11 cellular contexts compared by ENCODE assay signal in the genomic region with DNA sequence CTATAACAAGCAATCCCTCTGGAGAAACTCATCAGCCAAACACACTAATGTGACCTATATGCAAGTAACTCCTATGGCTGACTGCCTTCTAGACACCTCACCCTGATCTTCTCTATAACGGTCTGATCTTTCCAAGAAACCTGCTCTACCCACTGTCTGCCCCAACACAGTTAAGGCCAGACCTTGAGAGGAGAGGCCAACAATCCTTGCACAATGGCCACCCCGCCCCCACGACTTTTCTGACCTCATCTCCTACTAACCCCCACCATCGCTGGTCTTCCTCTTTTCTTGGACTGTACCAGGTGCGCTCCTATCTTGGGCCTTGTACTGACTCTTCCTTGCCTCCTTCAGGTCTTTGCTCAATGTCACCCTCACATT. TPM values are rescaled to one million over a fixed set of nuclear protein-coding genes. Genes with fewer than 3 reads are reported as not detected.
DNase-seq lines count a peak whose midpoint lies in the region; ATAC-seq and TF ChIP-seq lines count a peak whose summit lies in the region.
"Had no signal": no experiment of that assay in that cellular context is flagged by ENCODE, and none has a peak within 500 bp of the region (broad histone marks: within the 10 kb centered on the region; RNA-seq: fewer than 3 reads in every experiment).

No MANE protein-coding gene starts in this region.

- TF ChIP-seq CTCF in spleen (IDR thresholded peaks at IDR 0.05 in 8 of 11, conservative IDR thresholded peaks at IDR 0.05 in 3 of 11) (no peak), endothelial cell (IDR thresholded peaks at IDR 0.05; ENCODE audit: unreplicated experiment) (no peak)

- peak overlapping the region; percentile 89 for H3K27ac Mint-ChIP-seq in activated CD8-positive, alpha-beta memory T cell treated with anti-CD3 and anti-CD28 coated beads, Interleukin-2, amount 10 ng/mL, durations not matched to agents 7 days and 5 days
- peak overlapping the region; percentile 56 for H3K27ac Mint-ChIP-seq in activated naive CD8-positive, alpha-beta T cell
- H3K27ac Mint-ChIP-seq in endothelial cell (ENCODE audit: unreplicated experiment) = no peak overlapping the region

- peak overlapping the region in 1 of 8 donors; percentile 48 for H3K4me3 ChIP-seq in spleen

- CTCF ChIA-PET in activated CD8-positive, alpha-beta memory T cell treated with anti-CD3 and anti-CD28 coated beads, Interleukin-2, amount 10 ng/mL, durations not matched to agents 7 days and 5 days (lab: Charles Lee) = no interaction called here

- H3K9me3 ChIP-seq in spleen = no peaks in the 10 kb centered on the region

- no peaks in the 10 kb centered on the region for H3K9me3 Mint-ChIP-seq in activated CD8-positive, alpha-beta memory T cell treated with anti-CD3 and anti-CD28 coated beads, Interleukin-2, amount 10 ng/mL, durations not matched to agents 7 days and 5 days (ENCODE audit: low read depth)
- no peaks in the 10 kb centered on the region for H3K9me3 Mint-ChIP-seq in activated naive CD8-positive, alpha-beta T cell (ENCODE audit: low read depth)
- H3K9me3 Mint-ChIP-seq in endothelial cell (ENCODE audit: unreplicated experiment) = no peaks in the 10 kb centered on the region

- no peaks in the 10 kb centered on the region for H3K27me3 Mint-ChIP-seq in activated CD8-positive, alpha-beta memory T cell treated with anti-CD3 and anti-CD28 coated beads, Interleukin-2, amount 10 ng/mL, durations not matched to agents 7 days and 5 days
- no peaks in the 10 kb centered on the region for H3K27me3 Mint-ChIP-seq in activated naive CD8-positive, alpha-beta T cell
- H3K27me3 Mint-ChIP-seq in endothelial cell (ENCODE audit: unreplicated experiment) = no peaks in the 10 kb centered on the region

- peaks cover 6 to 89% (median 42%) of the 10 kb centered on the region in 6 donors for H3K4me1 ChIP-seq in spleen

- intact Hi-C loops in spleen (cut with DNase I; ENCODE audit: low total_unique reads) = no loop called here

- no peaks in the 10 kb centered on the region for H3K27me3 ChIP-seq in spleen (replicated peaks in 1 of 7)

- ATAC-seq in activated CD8-positive, alpha-beta memory T cell treated with anti-CD3 and anti-CD28 coated beads, Interleukin-2, amount 10 ng/mL, durations not matched to agents 7 days and 5 days = no peak

- TF ChIP-seq POLR2A in spleen (IDR thresholded peaks at IDR 0.05) = no peak

- DNase-seq in activated CD8-positive, alpha-beta memory T cell treated with anti-CD3 and anti-CD28 coated beads, Interleukin-2, amount 10 ng/mL, durations not matched to agents 7 days and 5 days = no peak
- DNase-seq in activated CD8-positive, alpha-beta memory T cell treated with anti-CD3 and anti-CD28 coated beads, Interleukin-2, amount 50 U/mL, for 4 hours = no peak
- DNase-seq in NAMALWA (ENCODE audit: low spot score) = peak; percentile 65
- peak; percentile 84 for DNase-seq in spleen
- no peak for DNase-seq in DMS 273 (lab: John Stamatoyannopoulos, UW; ENCODE audit: unreplicated experiment)
- no peak for DNase-seq in mesenteric fat pad (ENCODE audit: low spot score)
- DNase-seq in endothelial cell (ENCODE audit: low spot score) = no peak
- DNase-seq: ACHN, islet precursor cell, KG1 had no signal

- no peaks in the 10 kb centered on the region for H3K36me3 ChIP-seq in spleen

- peak overlapping the region in 7 of 8 donors; percentile 63 to 86 (median 81) for H3K27ac ChIP-seq in spleen

- WGBS in spleen, 5 donors = 40 to 68% (median 53%) methylated on average over 5 of the region's 5 CpGs

- peaks cover 64% of the 10 kb centered on the region for H3K4me1 Mint-ChIP-seq in activated CD8-positive, alpha-beta memory T cell treated with anti-CD3 and anti-CD28 coated beads, Interleukin-2, amount 10 ng/mL, durations not matched to agents 7 days and 5 days
- H3K4me1 Mint-ChIP-seq in activated naive CD8-positive, alpha-beta T cell (ENCODE audit: low read depth) = peaks cover 62% of the 10 kb centered on the region
- peaks cover 34% of the 10 kb centered on the region for H3K4me1 Mint-ChIP-seq in endothelial cell (ENCODE audit: unreplicated experiment)

- peaks cover 21% of the 10 kb centered on the region for H3K36me3 Mint-ChIP-seq in activated CD8-positive, alpha-beta memory T cell treated with anti-CD3 and anti-CD28 coated beads, Interleukin-2, amount 10 ng/mL, durations not matched to agents 7 days and 5 days
- H3K36me3 Mint-ChIP-seq in activated naive CD8-positive, alpha-beta T cell = peaks cover 2% of the 10 kb centered on the region
- peaks cover 7% of the 10 kb centered on the region for H3K36me3 Mint-ChIP-seq in endothelial cell (ENCODE audit: low read depth, unreplicated experiment)

- H3K4me3 Mint-ChIP-seq in activated CD8-positive, alpha-beta memory T cell treated with anti-CD3 and anti-CD28 coated beads, Interleukin-2, amount 10 ng/mL, durations not matched to agents 7 days and 5 days = peak overlapping the region; percentile 37
- peak overlapping the region; percentile 42 for H3K4me3 Mint-ChIP-seq in activated naive CD8-positive, alpha-beta T cell
- H3K4me3 Mint-ChIP-seq in endothelial cell (ENCODE audit: unreplicated experiment) = no peak overlapping the region

RNA-seq across cellular contexts. Expression of a gene that starts 12.5 kb away (rescaled TPM):
- 10 to 100 TPM; 57.8 to 67.0 TPM for total RNA-seq in activated CD8-positive, alpha-beta memory T cell treated with anti-CD3 and anti-CD28 coated beads, Interleukin-2, amount 10 ng/mL, durations not matched to agents 7 days and 5 days
- total RNA-seq in spleen = 10 to 100 TPM; 22.3 to 31.7 (median 26.6) TPM
- polyA plus RNA-seq in spleen = 10 to 100 TPM in 1 of 3 donors, 1 to 10 TPM in 2; 8.9 to 12.2 (median 8.9) TPM
- total RNA-seq in mesenteric fat pad = 29.2 TPM
- 36.0 TPM for total RNA-seq in endothelial cell (ENCODE audit: unreplicated experiment)

RNA-seq across cellular contexts. Expression of a gene that starts 13.3 kb away (rescaled TPM):
- total RNA-seq in activated CD8-positive, alpha-beta memory T cell treated with anti-CD3 and anti-CD28 coated beads, Interleukin-2, amount 10 ng/mL, durations not matched to agents 7 days and 5 days = 10 to 100 TPM; 27.0 to 32.4 TPM
- total RNA-seq in spleen (10 to 100 TPM; 11.7 to 29.3 (median 18.1) TPM), mesenteric fat pad (25.8 TPM), endothelial cell (ENCODE audit: unreplicated experiment) (19.9 TPM)
- polyA plus RNA-seq in spleen = 10 to 100 TPM; 40.6 to 55.7 (median 42.4) TPM

RNA-seq across cellular contexts. Expression of a gene that starts 28.4 kb away (rescaled TPM):
- total RNA-seq in activated CD8-positive, alpha-beta memory T cell treated with anti-CD3 and anti-CD28 coated beads, Interleukin-2, amount 10 ng/mL, durations not matched to agents 7 days and 5 days = 10 to 100 TPM; 31.1 to 36.4 TPM
- total RNA-seq in spleen (10 to 100 TPM; 28.8 to 48.8 (median 34.1) TPM), mesenteric fat pad (26.3 TPM), endothelial cell (ENCODE audit: unreplicated experiment) (26.6 TPM)
- 10 to 100 TPM; 34.0 to 41.9 (median 41.2) TPM for polyA plus RNA-seq in spleen

RNA-seq across cellular contexts. Expression of a gene that starts 59.9 kb away (rescaled TPM):
- total RNA-seq in activated CD8-positive, alpha-beta memory T cell treated with anti-CD3 and anti-CD28 coated beads, Interleukin-2, amount 10 ng/mL, durations not matched to agents 7 days and 5 days = 100 to 1,000 TPM in 1 of 2 experiments, 10 to 100 TPM in 1; 80.1 to 111 TPM
- total RNA-seq in spleen (10 to 100 TPM; 35.6 to 49.9 (median 40.1) TPM), mesenteric fat pad (55.4 TPM), endothelial cell (ENCODE audit: unreplicated experiment) (86.2 TPM)
- 10 to 100 TPM; 41.8 to 55.4 (median 52.2) TPM for polyA plus RNA-seq in spleen

Comparison
In these comparisons a context has a peak if more than half of its experiments do, and no peak if none do; other contexts are left out.
1. DNase-seq: peak in NAMALWA (single experiment) and spleen (single experiment); none in activated CD8-positive, alpha-beta memory T cell treated with anti-CD3 and anti-CD28 coated beads, Interleukin-2, amount 10 ng/mL, durations not matched to agents 7 days and 5 days (single experiment), activated CD8-positive, alpha-beta memory T cell treated with anti-CD3 and anti-CD28 coated beads, Interleukin-2, amount 50 U/mL, for 4 hours (single experiment), DMS 273 (single experiment), mesenteric fat pad (single experiment) and endothelial cell (single experiment).